9 cellular contexts compared by ENCODE assay signal in the genomic region with DNA sequence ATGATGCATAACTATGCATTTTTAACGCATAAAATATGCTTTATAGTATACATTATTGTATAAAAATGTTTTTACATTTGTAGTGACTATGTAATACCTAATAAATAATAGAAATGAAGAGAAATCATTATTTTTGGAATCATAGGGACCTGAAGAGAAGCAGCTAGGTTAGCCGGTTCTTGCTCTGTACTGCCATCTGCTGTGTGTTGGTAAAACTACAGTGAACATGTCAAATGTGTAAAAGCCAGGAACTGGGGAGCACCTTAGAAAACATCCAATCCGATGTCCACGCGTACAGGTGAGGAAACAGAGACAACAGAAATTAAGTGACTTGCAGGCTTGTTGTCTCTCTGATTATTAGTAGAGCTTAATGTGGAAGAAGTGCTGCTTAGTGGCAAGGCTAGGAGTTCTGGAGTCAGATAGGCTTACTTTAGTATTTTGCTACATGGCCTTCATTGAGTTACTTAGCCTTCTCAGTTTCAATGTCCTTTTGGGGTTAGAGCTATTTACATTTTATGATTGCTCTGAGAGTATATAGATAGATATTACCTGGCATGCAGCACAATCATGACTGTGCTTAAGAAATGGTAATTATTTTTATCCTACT.
DNase-seq lines count a peak whose midpoint lies in the region; ATAC-seq and TF ChIP-seq lines count a peak whose summit lies in the region.
"Had no signal": no experiment of that assay in that cellular context is flagged by ENCODE, and none has a peak within 500 bp of the region (broad histone marks: within the 10 kb centered on the region; RNA-seq: fewer than 3 reads in every experiment).

No MANE protein-coding gene starts in this region.

- H3K27me3 Mint-ChIP-seq in CD4-positive, alpha-beta T cell, result no peaks in the 10 kb centered on the region
- H3K27me3 Mint-ChIP-seq in activated naive CD4-positive, alpha-beta T cell treated with anti-CD3 and anti-CD28 coated beads for 36 hours (ENCODE audit: low read depth), result peaks cover 9% of the 10 kb centered on the region

- POLR2A ChIA-PET in CD4-positive, alpha-beta T cell (lab: Charles Lee), result no interaction called here

- TF ChIP-seq CTCF in CD4-positive, alpha-beta T cell (IDR thresholded peaks at IDR 0.05), result peak; percentile 75

- DNase-seq in CD4-positive, alpha-beta T cell, result peak in 2 of 10 experiments; percentile 1 to 3
- DNase-seq in NCI-H69 (lab: John Stamatoyannopoulos, UW), result peak; percentile 76
- peak; percentile 53 for DNase-seq in activated naive CD4-positive, alpha-beta T cell treated with anti-CD3 and anti-CD28 coated beads for 36 hours
- DNase-seq in hippocampal formation (lab: John Stamatoyannopoulos, UW), result peak; percentile 5 to 10
- DNase-seq in stimulated activated CD4-positive, alpha-beta T cell treated with anti-CD3 and anti-CD28 coated beads, Interleukin-12 subunit alpha, Interleukin-12 subunit beta, amount 100 ng/mL, for 48 hours (ENCODE audit: low read depth in 2 of 3, low spot score in 1 of 3), result peak; percentile 5 to 41 (median 7)

- no peak overlapping the region for H3K27ac ChIP-seq in CD4-positive, alpha-beta T cell (ENCODE audit: low read depth, low read length)
- H3K27ac ChIP-seq: skin epidermis had no signal

- H3K9me3 ChIP-seq in CD4-positive, alpha-beta T cell (ENCODE audit: control insufficient read depth, low read length), result peaks cover 5% of the 10 kb centered on the region

- no peaks in the 10 kb centered on the region for H3K9me3 Mint-ChIP-seq in CD4-positive, alpha-beta T cell
- H3K9me3 Mint-ChIP-seq in activated naive CD4-positive, alpha-beta T cell treated with anti-CD3 and anti-CD28 coated beads for 36 hours, result no peaks in the 10 kb centered on the region

- peak; percentile 46 for ATAC-seq in CD4-positive, alpha-beta T cell (ENCODE audit: poor library complexity)
- peak; percentile 94 for ATAC-seq in GM18858 (IDR thresholded peaks at IDR 0.05; ENCODE audit: unreplicated experiment)
- ATAC-seq in HG03432 (IDR thresholded peaks at IDR 0.05; ENCODE audit: unreplicated experiment), result peak; percentile 77
- no peak for ATAC-seq in HG02970 (IDR thresholded peaks at IDR 0.05; ENCODE audit: low FRiP score, unreplicated experiment)

- no peaks in the 10 kb centered on the region for H3K27me3 ChIP-seq in CD4-positive, alpha-beta T cell (ENCODE audit: control insufficient read depth, insufficient read depth, low read length)

- H3K4me3 Mint-ChIP-seq in CD4-positive, alpha-beta T cell, result no peak overlapping the region
- no peak overlapping the region for H3K4me3 Mint-ChIP-seq in activated naive CD4-positive, alpha-beta T cell treated with anti-CD3 and anti-CD28 coated beads for 36 hours

- intact Hi-C loops in CD4-positive, alpha-beta T cell (cut with DNase I, micrococcal nuclease), result loop anchor here (1.0 to 5.0 kb wide), 3 partner anchors 296 to 786 kb away; no protein-coding TSS in a partner anchor
- intact Hi-C loops in activated naive CD4-positive, alpha-beta T cell treated with anti-CD3 and anti-CD28 coated beads for 36 hours (cut with micrococcal nuclease), result loop anchor here (1.0 to 5.0 kb wide), 4 partner anchors 70 to 786 kb away; no protein-coding TSS in a partner anchor

- no peak overlapping the region for H3K27ac Mint-ChIP-seq in CD4-positive, alpha-beta T cell
- no peak overlapping the region for H3K27ac Mint-ChIP-seq in activated naive CD4-positive, alpha-beta T cell treated with anti-CD3 and anti-CD28 coated beads for 36 hours

- no peaks in the 10 kb centered on the region for H3K36me3 Mint-ChIP-seq in CD4-positive, alpha-beta T cell (ENCODE audit: low read depth)
- no peaks in the 10 kb centered on the region for H3K36me3 Mint-ChIP-seq in activated naive CD4-positive, alpha-beta T cell treated with anti-CD3 and anti-CD28 coated beads for 36 hours (ENCODE audit: low read depth)

- H3K4me1 Mint-ChIP-seq in CD4-positive, alpha-beta T cell (ENCODE audit: low read depth), result no peaks in the 10 kb centered on the region
- no peaks in the 10 kb centered on the region for H3K4me1 Mint-ChIP-seq in activated naive CD4-positive, alpha-beta T cell treated with anti-CD3 and anti-CD28 coated beads for 36 hours (ENCODE audit: low read depth)

- CTCF ChIA-PET in CD4-positive, alpha-beta T cell (lab: Charles Lee), result interaction anchor here (0.6 kb wide), 1 partner anchor 12 kb away, joined by 3 read pairs; no protein-coding TSS in a partner anchor
- CTCF ChIA-PET in activated naive CD4-positive, alpha-beta T cell treated with anti-CD3 and anti-CD28 coated beads for 36 hours (lab: Charles Lee), result interaction anchor here (0.6 to 1.3 kb wide), 7 partner anchors 38 to 297 kb away, joined by 3 to 13 read pairs (median 3); no protein-coding TSS in a partner anchor
